Comparison of ENCODE assay signal across 1 cellular context in genomic region chr11:76382209-76382608, GRCh38.
TF ChIP-seq lines count a peak whose summit lies in the region.

No MANE protein-coding gene starts in this region.

TF ChIP-seq in K562, 482 proteins besides CTCF, POLR2A, EP300 and RAD21:
- peak; percentile 92 for TF ChIP-seq PRDM10 (IDR thresholded peaks at IDR 0.05; ENCODE audit: partially characterized antibody)
- TF ChIP-seq CCAR2 (IDR thresholded peaks at IDR 0.05; ENCODE audit: low read depth, low read length) = no peak
